Comparison of ENCODE assay signal across 17 cellular contexts in genomic region chr22:32480238-32480637, GRCh38. TPM values are rescaled to one million over a fixed set of nuclear protein-coding genes. Genes with fewer than 3 reads are reported as not detected.
DNase-seq lines count a peak whose midpoint lies in the region; ATAC-seq lines count a peak whose summit lies in the region.
"Had no signal": no experiment of that assay in that cellular context is flagged by ENCODE, and none has a peak within 500 bp of the region (broad histone marks: within the 10 kb centered on the region; RNA-seq: fewer than 3 reads in every experiment).

No MANE protein-coding gene starts in this region.

- H3K9ac ChIP-seq in Karpas-422 (ENCODE audit: low read length), result no peak overlapping the region

- H3K27me3 ChIP-seq in Karpas-422 (ENCODE audit: low read length), result no peaks in the 10 kb centered on the region
- H3K27me3 ChIP-seq: MG63, upper lobe of right lung had no signal

- peak overlapping the region; percentile 44 for H3K27ac Mint-ChIP-seq in activated naive CD8-positive, alpha-beta T cell treated with anti-CD3 and anti-CD28 coated beads, Interleukin-2, amount 50 U/mL, for 24 hours

- H3K36me3 Mint-ChIP-seq in activated naive CD8-positive, alpha-beta T cell treated with anti-CD3 and anti-CD28 coated beads, Interleukin-2, amount 50 U/mL, for 24 hours (ENCODE audit: low read depth), result peaks cover 19% of the 10 kb centered on the region

- H3K4me2 ChIP-seq in Karpas-422 (ENCODE audit: low read depth, low read length, poor library complexity, severe bottlenecking), result no peak overlapping the region

- H3K4me1 Mint-ChIP-seq in activated naive CD8-positive, alpha-beta T cell treated with anti-CD3 and anti-CD28 coated beads, Interleukin-2, amount 50 U/mL, for 24 hours, result peaks cover 30% of the 10 kb centered on the region

- H3K4me1 ChIP-seq in Karpas-422 (ENCODE audit: low read length), result peaks cover 21% of the 10 kb centered on the region

- no peak overlapping the region for H2AFZ ChIP-seq in Karpas-422 (ENCODE audit: low read length)

- peaks cover 95% of the 10 kb centered on the region for H3K79me2 ChIP-seq in Karpas-422 (ENCODE audit: low read length)

- peaks cover 24% of the 10 kb centered on the region for H3K36me3 ChIP-seq in Karpas-422 (ENCODE audit: insufficient read depth, low read length)

- H3K9me3 ChIP-seq in Karpas-422 (ENCODE audit: low read length), result no peaks in the 10 kb centered on the region
- H3K9me3 ChIP-seq: MG63, upper lobe of right lung had no signal

- DNase-seq in activated CD4-positive, alpha-beta T cell treated with anti-CD3 and anti-CD28 coated beads for 48 hours, result peak; percentile 56
- no peak for DNase-seq in activated CD4-positive, alpha-beta T cell treated with anti-CD3 and anti-CD28 coated beads for 1 hour
- DNase-seq in Karpas-422 (peak; percentile 47), SHP77 treated with DMSO at 0.1 percent for 48 hours (lab: John Stamatoyannopoulos, UW) (no peak)
- peak; percentile 20 for DNase-seq in activated naive CD8-positive, alpha-beta T cell treated with anti-CD3 and anti-CD28 coated beads, Interleukin-2, amount 50 U/mL, for 24 hours
- DNase-seq in stimulated activated CD4-positive, alpha-beta T cell treated with anti-CD3 and anti-CD28 coated beads, Interleukin-4, amount 100 ng/mL, for 4 hours, result peak; percentile 22 to 30
- DNase-seq: DMS79 treated with DMSO at 0.1 percent for 48 hours, erythroblast, glutamatergic neuron, MG63, NCI-H748 treated with DMSO at 0.1 percent for 48 hours, upper lobe of right lung had no signal

- no peak overlapping the region for H3K4me3 Mint-ChIP-seq in activated naive CD8-positive, alpha-beta T cell treated with anti-CD3 and anti-CD28 coated beads, Interleukin-2, amount 50 U/mL, for 24 hours
- H3K4me3 Mint-ChIP-seq: CD14-positive monocyte had no signal

- H4K20me1 ChIP-seq in Karpas-422 (ENCODE audit: insufficient read depth, low read depth, low read length), result peaks cover 22% of the 10 kb centered on the region

- no peaks in the 10 kb centered on the region for H3K27me3 Mint-ChIP-seq in activated naive CD8-positive, alpha-beta T cell treated with anti-CD3 and anti-CD28 coated beads, Interleukin-2, amount 50 U/mL, for 24 hours

- no peak overlapping the region for H3K27ac ChIP-seq in Karpas-422 (ENCODE audit: low read length)
- H3K27ac ChIP-seq: upper lobe of right lung had no signal

- no peak overlapping the region for H3K4me3 ChIP-seq in Karpas-422 (ENCODE audit: low read length)
- H3K4me3 ChIP-seq: MG63, upper lobe of right lung had no signal

- no peak for ATAC-seq in activated naive CD8-positive, alpha-beta T cell treated with anti-CD3 and anti-CD28 coated beads, Interleukin-2, amount 50 U/mL, for 24 hours
- ATAC-seq in HG02885 (IDR thresholded peaks at IDR 0.05; ENCODE audit: poor library complexity, unreplicated experiment) (no peak), HG03457 (IDR thresholded peaks at IDR 0.05; ENCODE audit: unreplicated experiment) (no peak)
- ATAC-seq: upper lobe of right lung had no signal

- no peaks in the 10 kb centered on the region for H3K9me3 Mint-ChIP-seq in activated naive CD8-positive, alpha-beta T cell treated with anti-CD3 and anti-CD28 coated beads, Interleukin-2, amount 50 U/mL, for 24 hours
- H3K9me3 Mint-ChIP-seq: CD14-positive monocyte had no signal

- no peaks in the 10 kb centered on the region for H3K9me2 ChIP-seq in Karpas-422 (replicated peaks; ENCODE audit: insufficient read depth, low read length)

RNA-seq across cellular contexts. Expression of gene FBXO7, which starts 5.6 kb away (rescaled TPM):
- 63.5 and 110 TPM in 2 replicates for total RNA-seq in Karpas-422 (2014; rRNA removed; shearing (Covaris generic); ENCODE audit: low replicate concordance)

RNA-seq across cellular contexts. Expression of gene BPIFC, which starts 16.0 kb away (rescaled TPM):
- total RNA-seq in Karpas-422 (2014; rRNA removed; shearing (Covaris generic); ENCODE audit: low replicate concordance), result not detected in 2 replicates
- total RNA-seq: H4, lung microvascular endothelial cell, upper lobe of right lung had no signal

Comparison
In these comparisons a context has a peak if more than half of its experiments do, and no peak if none do; other contexts are left out.
1. DNase-seq: peak in activated CD4-positive, alpha-beta T cell treated with anti-CD3 and anti-CD28 coated beads for 48 hours (single experiment), Karpas-422 (single experiment), activated naive CD8-positive, alpha-beta T cell treated with anti-CD3 and anti-CD28 coated beads, Interleukin-2, amount 50 U/mL, for 24 hours (single experiment) and stimulated activated CD4-positive, alpha-beta T cell treated with anti-CD3 and anti-CD28 coated beads, Interleukin-4, amount 100 ng/mL, for 4 hours (2 of 2); none in activated CD4-positive, alpha-beta T cell treated with anti-CD3 and anti-CD28 coated beads for 1 hour (single experiment) and SHP77 treated with DMSO at 0.1 percent for 48 hours (single experiment).